ENCODE assay signal across 17 cellular contexts in genomic region chr17:65867014-65867413, GRCh38.
DNase-seq lines count a peak whose midpoint lies in the region; ATAC-seq and TF ChIP-seq lines count a peak whose summit lies in the region.
"Had no signal": no experiment of that assay in that cellular context is flagged by ENCODE, and none has a peak within 500 bp of the region (broad histone marks: within the 10 kb centered on the region; RNA-seq: fewer than 3 reads in every experiment).

No MANE protein-coding gene starts in this region.

- no peak for TF ChIP-seq CTCF in thyroid gland (IDR thresholded peaks at IDR 0.05)
- TF ChIP-seq CTCF in MCF 10A (IDR thresholded peaks at IDR 0.05; ENCODE audit: unreplicated experiment): no peak

- peaks cover 1% of the 10 kb centered on the region for H3K79me1 ChIP-seq in neuronal stem cell (ENCODE audit: low read depth, low read length)

- peaks cover 6 to 14% of the 10 kb centered on the region in 2 donors for H3K9me3 ChIP-seq in neuronal stem cell (replicated peaks in 1 of 2; ENCODE audit: control insufficient read depth in 2 of 2, insufficient read depth in 1 of 2, low read depth in 1 of 2, low read length in 2 of 2)
- no peaks in the 10 kb centered on the region for H3K9me3 ChIP-seq in thyroid gland

- no peak overlapping the region for H3K4me2 ChIP-seq in neuronal stem cell (ENCODE audit: insufficient read depth, low read length, poor library complexity, severe bottlenecking)
- H3K4me2 ChIP-seq: BLaER1 treated with 17β-estradiol and CSF1 and Interleukin-3, amounts not matched to agents 10 nM and 100 nM had no signal

- H3K36me3 Mint-ChIP-seq in MCF 10A (ENCODE audit: insufficient read depth, unreplicated experiment): no peaks in the 10 kb centered on the region
- H3K36me3 Mint-ChIP-seq in naive thymus-derived CD8-positive, alpha-beta T cell: no peaks in the 10 kb centered on the region
- H3K36me3 Mint-ChIP-seq: CD8-positive, alpha-beta T cell had no signal

- no peak overlapping the region for H3K23ac ChIP-seq in neuronal stem cell (ENCODE audit: low read depth, low read length, poor library complexity)

- H3K27ac Mint-ChIP-seq in MCF 10A (ENCODE audit: low read depth, unreplicated experiment): no peak overlapping the region
- H3K27ac Mint-ChIP-seq in naive thymus-derived CD8-positive, alpha-beta T cell: no peak overlapping the region
- H3K27ac Mint-ChIP-seq: CD4-positive, alpha-beta T cell; CD8-positive, alpha-beta T cell had no signal

- no peak overlapping the region for H3K27ac ChIP-seq in neuronal stem cell (replicated peaks; ENCODE audit: low read length)
- H3K27ac ChIP-seq in thyroid gland: no peak overlapping the region
- H3K27ac ChIP-seq: BLaER1 treated with 17β-estradiol and CSF1 and Interleukin-3, amounts not matched to agents 10 nM and 100 nM; C4-2B had no signal

- CTCF ChIA-PET in MCF 10A (lab: Yijun Ruan, JAX): interaction anchor here (0.5 kb wide), 1 partner anchor 377 kb away, joined by 3 read pairs; no protein-coding TSS in a partner anchor

- peak overlapping the region; percentile 76 for H3K18ac ChIP-seq in neuronal stem cell (ENCODE audit: low read length)

- H2AK5ac ChIP-seq in neuronal stem cell (ENCODE audit: low read depth, low read length): no peak overlapping the region

- no TSS peak for BruUV-seq in MCF 10A (replicated peaks; lab: Mats Ljungman, UMichigan)

- H2AFZ ChIP-seq in neuronal stem cell (ENCODE audit: low read length): no peak overlapping the region

- DNase-seq in RPMI8226: peak; percentile 6
- no peak for DNase-seq in neuronal stem cell (ENCODE audit: low spot score)
- DNase-seq in thyroid gland: peak; percentile 20 to 25
- no peak for DNase-seq in activated T-cell treated with anti-CD3 and anti-CD28 coated beads for 4 hours
- DNase-seq in MCF 10A (ENCODE audit: unreplicated experiment): no peak
- DNase-seq in activated CD4-positive, alpha-beta T cell treated with anti-CD3 and anti-CD28 coated beads for 1 hour: no peak
- DNase-seq in naive thymus-derived CD8-positive, alpha-beta T cell: no peak
- DNase-seq: 8988T; ACHN; Caco-2; Calu3; CD4-positive, alpha-beta T cell; CD8-positive, alpha-beta T cell; DMS79 treated with DMSO at 0.1 percent for 48 hours; GF-D8 had no signal

- no peak overlapping the region for H2BK120ac ChIP-seq in neuronal stem cell (ENCODE audit: low read depth, low read length)

- no CpG with 5 or more reads among the region's 6 CpGs for WGBS in neuronal stem cell (ENCODE audit: extremely low coverage in 2 of 2, insufficient read length in 2 of 2, insufficient replicate concordance in 1 of 2), 2 donors
- 86 to 93% methylated on average over 4 to 5 of the region's 6 CpGs for WGBS in thyroid gland, 2 donors

- H3K4ac ChIP-seq in neuronal stem cell (ENCODE audit: low read length): no peak overlapping the region

- no peak overlapping the region for H4K91ac ChIP-seq in neuronal stem cell (ENCODE audit: low read depth, low read length, poor library complexity)

- peak overlapping the region; percentile 56 for H3K14ac ChIP-seq in neuronal stem cell (ENCODE audit: low read length)

- H3K4me3 Mint-ChIP-seq in MCF 10A (ENCODE audit: unreplicated experiment): no peak overlapping the region
- no peak overlapping the region for H3K4me3 Mint-ChIP-seq in naive thymus-derived CD8-positive, alpha-beta T cell
- H3K4me3 Mint-ChIP-seq: CD4-positive, alpha-beta T cell; CD8-positive, alpha-beta T cell had no signal

- no peaks in the 10 kb centered on the region for H3K36me3 ChIP-seq in neuronal stem cell (replicated peaks in 1 of 2; ENCODE audit: control insufficient read depth in 2 of 2, insufficient read depth in 2 of 2, low read length in 2 of 2)
- H3K36me3 ChIP-seq in thyroid gland: no peaks in the 10 kb centered on the region

- POLR2A ChIA-PET in MCF 10A (lab: Yijun Ruan, JAX): no interaction called here
- POLR2A ChIA-PET in naive thymus-derived CD8-positive, alpha-beta T cell (lab: Charles Lee): no interaction called here

- H3K4me3 ChIP-seq in neuronal stem cell (ENCODE audit: low read length in 2 of 2): peak overlapping the region in 1 of 2 donors; percentile 44
- H3K4me3 ChIP-seq in thyroid gland (replicated peaks in 1 of 3): no peak overlapping the region
- H3K4me3 ChIP-seq: BLaER1 treated with 17β-estradiol and CSF1 and Interleukin-3, amounts not matched to agents 10 nM and 100 nM had no signal

- no peaks in the 10 kb centered on the region for H3K4me1 ChIP-seq in neuronal stem cell (ENCODE audit: control insufficient read depth in 2 of 2, insufficient read depth in 1 of 2, low read depth in 1 of 2, low read length in 2 of 2)
- peaks cover 0 to 3% of the 10 kb centered on the region in 2 donors for H3K4me1 ChIP-seq in thyroid gland
- H3K4me1 ChIP-seq: BLaER1 treated with 17β-estradiol and CSF1 and Interleukin-3, amounts not matched to agents 10 nM and 100 nM had no signal

- H3K27me3 ChIP-seq in neuronal stem cell (ENCODE audit: control insufficient read depth in 3 of 3, insufficient read depth in 3 of 3, low read depth in 1 of 3, low read length in 3 of 3) (peaks cover 0 to 3% (median 0%) of the 10 kb centered on the region in 3 experiments), thyroid gland (no peaks in the 10 kb centered on the region)
- H3K27me3 ChIP-seq: BLaER1 treated with 17β-estradiol and CSF1 and Interleukin-3, amounts not matched to agents 10 nM and 100 nM had no signal

- no peak for ATAC-seq in naive thymus-derived CD8-positive, alpha-beta T cell
- ATAC-seq: CD8-positive, alpha-beta T cell had no signal

- H2BK5ac ChIP-seq in neuronal stem cell (ENCODE audit: low read length): peak overlapping the region; percentile 90

- H3K27me3 Mint-ChIP-seq in MCF 10A (ENCODE audit: insufficient read depth, unreplicated experiment): no peaks in the 10 kb centered on the region
- peaks cover 0 to 8% (median 0%) of the 10 kb centered on the region in 5 donors for H3K27me3 Mint-ChIP-seq in naive thymus-derived CD8-positive, alpha-beta T cell
- H3K27me3 Mint-ChIP-seq: CD4-positive, alpha-beta T cell had no signal

- intact Hi-C loops in thyroid gland (cut with DNase I): no loop called here
- intact Hi-C loops in MCF 10A (cut with micrococcal nuclease): no loop called here

- no peak overlapping the region for H2BK15ac ChIP-seq in neuronal stem cell (ENCODE audit: low read length)

- no peak for TF ChIP-seq POLR2A in thyroid gland (IDR thresholded peaks at IDR 0.05)

- H4K8ac ChIP-seq in neuronal stem cell (ENCODE audit: low read depth, low read length): no peak overlapping the region

- H2BK12ac ChIP-seq in neuronal stem cell (ENCODE audit: low read length): no peak overlapping the region

- no peaks in the 10 kb centered on the region for H3K9me3 Mint-ChIP-seq in MCF 10A (ENCODE audit: unreplicated experiment)
- no peaks in the 10 kb centered on the region for H3K9me3 Mint-ChIP-seq in naive thymus-derived CD8-positive, alpha-beta T cell
- H3K9me3 Mint-ChIP-seq: CD4-positive, alpha-beta T cell; CD8-positive, alpha-beta T cell had no signal

- no peak overlapping the region for H3K9ac ChIP-seq in neuronal stem cell (ENCODE audit: low read depth, low read length, poor library complexity)
- H3K9ac ChIP-seq: BLaER1 treated with 17β-estradiol and CSF1 and Interleukin-3, amounts not matched to agents 10 nM and 100 nM had no signal

- H3K4me1 Mint-ChIP-seq in MCF 10A (ENCODE audit: insufficient read depth, unreplicated experiment): no peaks in the 10 kb centered on the region
- H3K4me1 Mint-ChIP-seq in naive thymus-derived CD8-positive, alpha-beta T cell: no peaks in the 10 kb centered on the region

Comparison
In these comparisons a context has a peak if more than half of its experiments do, and no peak if none do; other contexts are left out.
1. DNase-seq: peak in RPMI8226 (single experiment) and thyroid gland (2 of 2); none in neuronal stem cell (single experiment), activated T-cell treated with anti-CD3 and anti-CD28 coated beads for 4 hours (single experiment), MCF 10A (single experiment), activated CD4-positive, alpha-beta T cell treated with anti-CD3 and anti-CD28 coated beads for 1 hour (single experiment) and naive thymus-derived CD8-positive, alpha-beta T cell (0 of 10).